Comparison of ENCODE assay signal across 21 cellular contexts in the genomic region with DNA sequence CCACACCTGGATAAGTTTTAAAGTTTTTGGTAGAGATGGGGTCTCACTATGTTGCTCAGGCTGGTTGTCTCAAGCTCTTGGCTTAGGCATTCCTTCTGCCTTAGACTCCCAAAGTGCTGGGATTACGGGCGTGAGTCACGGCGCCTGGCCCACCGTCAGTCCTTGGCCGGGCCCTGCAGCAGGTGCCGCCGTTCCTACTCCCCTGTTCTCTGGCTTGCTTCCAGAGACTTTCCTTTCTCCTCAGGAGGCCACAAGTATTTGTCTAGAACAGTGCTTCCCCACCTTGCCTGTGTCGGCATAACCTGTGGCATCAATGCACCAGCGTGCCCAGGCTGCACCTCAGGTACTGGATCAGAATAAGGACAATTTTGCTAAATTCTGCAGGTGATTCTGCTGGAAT.
"Had no signal": no experiment of that assay in that cellular context is flagged by ENCODE, and none has a peak within 500 bp of the region (broad histone marks: within the 10 kb centered on the region; RNA-seq: fewer than 3 reads in every experiment).

No MANE protein-coding gene starts in this region.

- H3K9me3 ChIP-seq: breast epithelium, esophagus muscularis mucosa, gastroesophageal sphincter, left ventricle myocardium inferior, neutrophil, ovary, tibial nerve, uterus had no signal

- H3K36me3 ChIP-seq: breast epithelium, esophagus muscularis mucosa, gastroesophageal sphincter, left ventricle myocardium inferior, neutrophil, ovary, tibial nerve, uterus had no signal

- H3K27ac ChIP-seq: breast epithelium, esophagus muscularis mucosa, gastroesophageal sphincter, left ventricle myocardium inferior, neutrophil, ovary, tibial nerve, uterus had no signal

- H3K4me3 ChIP-seq: breast epithelium, esophagus muscularis mucosa, gastroesophageal sphincter, left ventricle myocardium inferior, ovary, tibial nerve, uterus had no signal

- DNase-seq: activated CD4-positive, alpha-beta memory T cell treated with anti-CD3 and anti-CD28 coated beads for 36 hours; activated CD4-positive, alpha-beta T cell treated with anti-CD3 and anti-CD28 coated beads for 48 hours; activated naive CD4-positive, alpha-beta T cell treated with Interleukin-2 at 50 U/mL for 16 hours; activated naive CD8-positive, alpha-beta T cell treated with anti-CD3 and anti-CD28 coated beads for 36 hours; activated T-cell treated with anti-CD3 and anti-CD28 coated beads, Interleukin-2, amount 50 U/mL, for 48 hours; amniotic stem cell; effector memory CD8-positive, alpha-beta T cell; head of caudate nucleus; hypothalamus; left ventricle myocardium inferior; midbrain; natural killer cell; ovary; right cardiac atrium; stimulated activated naive CD8-positive, alpha-beta T cell treated with anti-CD3 and anti-CD28 coated beads, Interleukin-15, amount 100 ng/mL, for 72 hours; uterus had no signal
